Comparison of ENCODE assay signal across 8 cellular contexts in genomic region chr3:50611464-50612233, GRCh38. TPM values are rescaled to one million over a fixed set of nuclear protein-coding genes. Genes with fewer than 3 reads are reported as not detected.
DNase-seq lines count a peak whose midpoint lies in the region; ATAC-seq and TF ChIP-seq lines count a peak whose summit lies in the region.

A gene with protein sequence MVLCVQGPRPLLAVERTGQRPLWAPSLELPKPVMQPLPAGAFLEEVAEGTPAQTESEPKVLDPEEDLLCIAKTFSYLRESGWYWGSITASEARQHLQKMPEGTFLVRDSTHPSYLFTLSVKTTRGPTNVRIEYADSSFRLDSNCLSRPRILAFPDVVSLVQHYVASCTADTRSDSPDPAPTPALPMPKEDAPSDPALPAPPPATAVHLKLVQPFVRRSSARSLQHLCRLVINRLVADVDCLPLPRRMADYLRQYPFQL (minus strand): TSS chr3:50611774. CDS start chr3:50611650, 124 bp downstream.

- H3K27ac ChIP-seq in upper lobe of right lung: peak within 1 kb of the TSS; percentile 91

- no peaks in the 10 kb centered on the region for H3K9me3 ChIP-seq in upper lobe of right lung

- H3K27me3 ChIP-seq in upper lobe of right lung: no peaks in the 10 kb centered on the region

- DNase-seq in NB4 (ENCODE audit: low read depth): peak; percentile 95
- peak; percentile 88 for DNase-seq in SW480 (ENCODE audit: low spot score)
- peak; percentile 96 for DNase-seq in activated naive CD8-positive, alpha-beta T cell treated with anti-CD3 and anti-CD28 coated beads, Interleukin-2, amount 50 U/mL, for 16 hours (ENCODE audit: low read depth, low spot score)
- DNase-seq in cardiac septum (ENCODE audit: low spot score): peak; percentile 97
- peak; percentile 61 to 96 (median 77) for DNase-seq in posterior cingulate gyrus
- peak; percentile 99 for DNase-seq in upper lobe of right lung

- peaks cover 23% of the 10 kb centered on the region for H3K36me3 ChIP-seq in upper lobe of right lung

- intact Hi-C loops in cardiac septum (cut with DNase I): loop anchor here (5.0 kb wide), 2 partner anchors 94 to 259 kb away; partner anchors contain the start of genes CYB561D2 and NPRL2
- intact Hi-C loops in posterior cingulate gyrus (cut with DNase I): loop anchor here (5.0 kb wide), 2 partner anchors 94 to 264 kb away; partner anchors contain the start of gene ZMYND10
- intact Hi-C loops in upper lobe of right lung (cut with DNase I): loop anchor here (2.0 kb wide), 1 partner anchor 39 kb away; no protein-coding TSS in a partner anchor

- peaks cover 61% of the 10 kb centered on the region for H3K4me1 ChIP-seq in upper lobe of right lung

- H3K4me3 ChIP-seq in NB4 (ENCODE audit: low read depth, low read length) (peak within 1 kb of the TSS; percentile 94), upper lobe of right lung (peak within 1 kb of the TSS; percentile 83)

- ATAC-seq in HG02571 (IDR thresholded peaks at IDR 0.05; ENCODE audit: unreplicated experiment) (peak; percentile 70), upper lobe of right lung (peak; percentile 81)

- peak; percentile 68; the same call in 2 of the 3 replicates for TF ChIP-seq CTCF in GM12872 (IDR thresholded peaks at IDR 0.05; ENCODE audit: insufficient read depth, low read depth, low read length)
- TF ChIP-seq CTCF in NB4 (IDR thresholded peaks at IDR 0.05; ENCODE audit: low read depth, low read length): peak; percentile 4
- peak; percentile 77 for TF ChIP-seq CTCF in upper lobe of right lung (IDR thresholded peaks at IDR 0.05)

- TF ChIP-seq POLR2A in NB4 (IDR thresholded peaks at IDR 0.05; ENCODE audit: extremely low read depth, insufficient read length): peak; percentile 75

RNA-seq across cellular contexts. Expression of the gene that starts here (rescaled TPM):
- total RNA-seq in cardiac septum: 21.1 TPM
- total RNA-seq in upper lobe of right lung: 71.6 TPM

Comparison
In these comparisons a context has a peak if more than half of its experiments do, and no peak if none do; other contexts are left out.
1. Peak in every context shown above with its lines: DNase-seq, ATAC-seq, H3K4me3 ChIP-seq and H3K27ac ChIP-seq.
2. CTCF ChIP-seq: peak in every context shown above with its lines; median percentile 77 in upper lobe of right lung; 68 in GM12872; 4 in NB4.